In the genomic region with DNA sequence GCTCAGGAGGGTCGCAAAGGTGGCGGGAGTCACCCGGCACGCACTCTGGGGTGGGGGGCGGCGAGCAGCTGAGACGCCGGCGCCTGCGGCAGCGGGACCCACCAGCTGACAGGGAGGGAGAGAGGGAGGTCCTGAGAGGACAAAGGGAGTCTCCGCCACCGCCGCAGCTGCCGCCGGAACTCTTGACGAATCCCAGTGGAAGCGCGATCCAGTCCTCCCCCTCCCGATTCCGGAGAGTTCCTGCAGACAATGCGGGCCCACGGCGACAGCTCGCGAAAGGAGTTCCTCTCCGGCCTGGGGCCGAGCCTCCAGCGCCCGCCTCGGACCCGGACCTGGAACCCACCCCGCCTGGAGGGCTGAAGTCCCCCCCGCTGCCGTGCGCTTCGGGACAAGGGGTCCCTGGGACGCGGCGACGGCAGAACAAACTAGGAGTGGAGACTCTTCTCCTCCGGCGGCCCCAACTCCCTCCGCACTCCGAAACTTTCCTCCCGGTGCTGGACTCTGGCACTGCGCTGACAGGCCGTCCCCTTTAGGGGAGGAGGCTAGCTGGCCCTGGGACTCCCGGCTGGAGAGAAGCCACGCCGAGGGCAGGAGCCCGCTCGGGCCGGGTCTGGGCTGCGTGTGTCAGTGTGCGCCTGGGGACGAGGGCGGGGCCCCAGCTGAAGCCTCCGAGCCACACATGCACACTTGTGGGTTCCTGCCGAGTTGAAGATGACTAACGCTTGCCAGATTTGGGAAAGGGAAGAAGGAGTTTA, we compare ENCODE assay signal across 1 cellular context.
TF ChIP-seq lines count a peak whose summit lies in the region.

A gene (minus strand): TSS at position 623 of the 755 bp plus-strand sequence. CDS start 669 bp downstream, outside the sequence.

TF ChIP-seq in HepG2, 621 proteins besides CTCF, POLR2A, EP300 and RAD21 (continued from another document and continues in another):
- TF ChIP-seq, protein P1, sequence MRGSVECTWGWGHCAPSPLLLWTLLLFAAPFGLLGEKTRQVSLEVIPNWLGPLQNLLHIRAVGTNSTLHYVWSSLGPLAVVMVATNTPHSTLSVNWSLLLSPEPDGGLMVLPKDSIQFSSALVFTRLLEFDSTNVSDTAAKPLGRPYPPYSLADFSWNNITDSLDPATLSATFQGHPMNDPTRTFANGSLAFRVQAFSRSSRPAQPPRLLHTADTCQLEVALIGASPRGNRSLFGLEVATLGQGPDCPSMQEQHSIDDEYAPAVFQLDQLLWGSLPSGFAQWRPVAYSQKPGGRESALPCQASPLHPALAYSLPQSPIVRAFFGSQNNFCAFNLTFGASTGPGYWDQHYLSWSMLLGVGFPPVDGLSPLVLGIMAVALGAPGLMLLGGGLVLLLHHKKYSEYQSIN (CRISPR knock-in tag; IDR thresholded peaks at IDR 0.05; ENCODE audit: borderline replicate concordance): no peak
- TF ChIP-seq, protein P2, sequence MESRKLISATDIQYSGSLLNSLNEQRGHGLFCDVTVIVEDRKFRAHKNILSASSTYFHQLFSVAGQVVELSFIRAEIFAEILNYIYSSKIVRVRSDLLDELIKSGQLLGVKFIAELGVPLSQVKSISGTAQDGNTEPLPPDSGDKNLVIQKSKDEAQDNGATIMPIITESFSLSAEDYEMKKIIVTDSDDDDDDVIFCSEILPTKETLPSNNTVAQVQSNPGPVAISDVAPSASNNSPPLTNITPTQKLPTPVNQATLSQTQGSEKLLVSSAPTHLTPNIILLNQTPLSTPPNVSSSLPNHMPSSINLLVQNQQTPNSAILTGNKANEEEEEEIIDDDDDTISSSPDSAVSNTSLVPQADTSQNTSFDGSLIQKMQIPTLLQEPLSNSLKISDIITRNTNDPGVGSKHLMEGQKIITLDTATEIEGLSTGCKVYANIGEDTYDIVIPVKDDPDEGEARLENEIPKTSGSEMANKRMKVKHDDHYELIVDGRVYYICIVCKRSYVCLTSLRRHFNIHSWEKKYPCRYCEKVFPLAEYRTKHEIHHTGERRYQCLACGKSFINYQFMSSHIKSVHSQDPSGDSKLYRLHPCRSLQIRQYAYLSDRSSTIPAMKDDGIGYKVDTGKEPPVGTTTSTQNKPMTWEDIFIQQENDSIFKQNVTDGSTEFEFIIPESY (CRISPR knock-in tag; IDR thresholded peaks at IDR 0.05): no peak
- TF ChIP-seq ZBTB38 (CRISPR knock-in tag; IDR thresholded peaks at IDR 0.05): no peak
- no peak for TF ChIP-seq ZNF773 (CRISPR knock-in tag; IDR thresholded peaks at IDR 0.05; ENCODE audit: borderline replicate concordance)
- TF ChIP-seq IRX3 (CRISPR knock-in tag; IDR thresholded peaks at IDR 0.05; ENCODE audit: borderline replicate concordance, low read depth): 0 out of 2 replicates have a peak, but pooled peaks have one; percentile 70
- no peak for TF ChIP-seq TSC22D2 (CRISPR knock-in tag; IDR thresholded peaks at IDR 0.05; ENCODE audit: borderline replicate concordance)
- peak; percentile 12; the same call in 1 of the 2 replicates for TF ChIP-seq SIN3A (IDR thresholded peaks at IDR 0.05; ENCODE audit: borderline replicate concordance, low read depth, low read length)
- TF ChIP-seq NCOR1 (IDR thresholded peaks at IDR 0.05; ENCODE audit: borderline replicate concordance, low read length): no peak
- TF ChIP-seq CENPT (CRISPR knock-in tag; IDR thresholded peaks at IDR 0.05; ENCODE audit: low read depth): no peak
- no peak for TF ChIP-seq HDAC6 (IDR thresholded peaks at IDR 0.05; ENCODE audit: low read depth, low read length)
- no peak for TF ChIP-seq ZSCAN12 (CRISPR knock-in tag; IDR thresholded peaks at IDR 0.05)
- TF ChIP-seq, protein P3, sequence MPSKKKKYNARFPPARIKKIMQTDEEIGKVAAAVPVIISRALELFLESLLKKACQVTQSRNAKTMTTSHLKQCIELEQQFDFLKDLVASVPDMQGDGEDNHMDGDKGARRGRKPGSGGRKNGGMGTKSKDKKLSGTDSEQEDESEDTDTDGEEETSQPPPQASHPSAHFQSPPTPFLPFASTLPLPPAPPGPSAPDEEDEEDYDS (CRISPR knock-in tag; IDR thresholded peaks at IDR 0.05): 0 out of 2 replicates have a peak, but pooled peaks have one; percentile 52
- peak; percentile 36; the same call in 1 of the 2 replicates for TF ChIP-seq SALL2 (CRISPR knock-in tag; IDR thresholded peaks at IDR 0.05)
- no peak for TF ChIP-seq HNRNPL (IDR thresholded peaks at IDR 0.05; ENCODE audit: low read depth, low read length)
- TF ChIP-seq RELA (CRISPR knock-in tag; IDR thresholded peaks at IDR 0.05): no peak
- no peak for TF ChIP-seq ZNF124 (CRISPR knock-in tag; IDR thresholded peaks at IDR 0.05)
- peak; percentile 79 for TF ChIP-seq ZFY (CRISPR knock-in tag; IDR thresholded peaks at IDR 0.05)
- no peak for TF ChIP-seq SNAI1 (CRISPR knock-in tag; IDR thresholded peaks at IDR 0.05; ENCODE audit: borderline replicate concordance)
- TF ChIP-seq, protein P4, sequence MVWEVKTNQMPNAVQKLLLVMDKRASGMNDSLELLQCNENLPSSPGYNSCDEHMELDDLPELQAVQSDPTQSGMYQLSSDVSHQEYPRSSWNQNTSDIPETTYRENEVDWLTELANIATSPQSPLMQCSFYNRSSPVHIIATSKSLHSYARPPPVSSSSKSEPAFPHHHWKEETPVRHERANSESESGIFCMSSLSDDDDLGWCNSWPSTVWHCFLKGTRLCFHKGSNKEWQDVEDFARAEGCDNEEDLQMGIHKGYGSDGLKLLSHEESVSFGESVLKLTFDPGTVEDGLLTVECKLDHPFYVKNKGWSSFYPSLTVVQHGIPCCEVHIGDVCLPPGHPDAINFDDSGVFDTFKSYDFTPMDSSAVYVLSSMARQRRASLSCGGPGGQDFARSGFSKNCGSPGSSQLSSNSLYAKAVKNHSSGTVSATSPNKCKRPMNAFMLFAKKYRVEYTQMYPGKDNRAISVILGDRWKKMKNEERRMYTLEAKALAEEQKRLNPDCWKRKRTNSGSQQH (CRISPR knock-in tag; IDR thresholded peaks at IDR 0.05; ENCODE audit: low read depth): no peak
- peak; percentile 19 for TF ChIP-seq SKI (IDR thresholded peaks at IDR 0.05; ENCODE audit: partially characterized antibody)
- TF ChIP-seq ZNF777 (CRISPR knock-in tag; IDR thresholded peaks at IDR 0.05): peak; percentile 78
- TF ChIP-seq, protein P5, sequence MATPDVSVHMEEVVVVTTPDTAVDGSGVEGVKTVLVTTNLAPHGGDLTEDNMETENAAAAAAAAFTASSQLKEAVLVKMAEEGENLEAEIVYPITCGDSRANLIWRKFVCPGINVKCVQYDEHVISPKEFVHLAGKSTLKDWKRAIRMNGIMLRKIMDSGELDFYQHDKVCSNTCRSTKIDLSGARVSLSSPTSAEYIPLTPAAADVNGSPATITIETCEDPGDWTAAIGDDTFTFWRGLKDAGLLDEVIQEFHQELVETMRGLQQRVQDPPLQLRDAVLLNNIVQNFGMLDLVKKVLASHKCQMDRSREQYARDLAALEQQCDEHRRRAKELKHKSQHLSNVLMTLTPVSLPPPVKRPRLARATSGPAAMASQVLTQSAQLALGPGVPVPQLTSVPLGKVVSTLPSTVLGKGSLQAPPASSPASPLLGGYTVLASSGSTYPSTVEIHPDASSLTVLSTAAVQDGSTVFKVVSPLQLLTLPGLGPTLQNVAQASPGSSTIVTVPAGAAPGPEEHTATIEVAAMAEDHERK (CRISPR knock-in tag; IDR thresholded peaks at IDR 0.05; ENCODE audit: low read depth): no peak
- peak; percentile 94 for TF ChIP-seq NAIF1 (CRISPR knock-in tag; IDR thresholded peaks at IDR 0.05; ENCODE audit: borderline replicate concordance)
- TF ChIP-seq ZNF792 (CRISPR knock-in tag; IDR thresholded peaks at IDR 0.05): 0 out of 2 replicates have a peak, but pooled peaks have one; percentile 11
- TF ChIP-seq, protein P6, sequence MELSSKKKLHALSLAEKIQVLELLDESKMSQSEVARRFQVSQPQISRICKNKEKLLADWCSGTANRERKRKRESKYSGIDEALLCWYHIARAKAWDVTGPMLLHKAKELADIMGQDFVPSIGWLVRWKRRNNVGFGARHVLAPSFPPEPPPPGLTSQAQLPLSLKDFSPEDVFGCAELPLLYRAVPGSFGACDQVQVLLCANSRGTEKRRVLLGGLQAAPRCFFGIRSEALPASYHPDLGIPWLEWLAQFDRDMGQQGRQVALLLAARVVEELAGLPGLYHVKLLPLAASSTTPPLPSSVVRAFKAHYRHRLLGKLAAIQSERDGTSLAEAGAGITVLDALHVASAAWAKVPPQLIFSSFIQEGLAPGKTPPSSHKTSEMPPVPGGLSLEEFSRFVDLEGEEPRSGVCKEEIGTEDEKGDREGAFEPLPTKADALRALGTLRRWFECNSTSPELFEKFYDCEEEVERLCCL (CRISPR knock-in tag; IDR thresholded peaks at IDR 0.05; ENCODE audit: borderline replicate concordance): no peak
- TF ChIP-seq, protein P7, sequence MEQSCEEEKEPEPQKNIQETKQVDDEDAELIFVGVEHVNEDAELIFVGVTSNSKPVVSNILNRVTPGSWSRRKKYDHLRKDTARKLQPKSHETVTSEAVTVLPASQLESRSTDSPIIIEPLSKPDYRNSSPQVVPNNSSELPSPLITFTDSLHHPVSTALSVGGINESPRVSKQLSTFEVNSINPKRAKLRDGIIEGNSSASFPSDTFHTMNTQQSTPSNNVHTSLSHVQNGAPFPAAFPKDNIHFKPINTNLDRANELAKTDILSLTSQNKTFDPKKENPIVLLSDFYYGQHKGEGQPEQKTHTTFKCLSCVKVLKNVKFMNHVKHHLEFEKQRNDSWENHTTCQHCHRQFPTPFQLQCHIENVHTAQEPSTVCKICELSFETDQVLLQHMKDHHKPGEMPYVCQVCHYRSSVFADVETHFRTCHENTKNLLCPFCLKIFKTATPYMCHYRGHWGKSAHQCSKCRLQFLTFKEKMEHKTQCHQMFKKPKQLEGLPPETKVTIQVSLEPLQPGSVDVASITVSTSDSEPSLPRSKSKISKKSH (CRISPR knock-in tag; IDR thresholded peaks at IDR 0.05; ENCODE audit: borderline replicate concordance): no peak
- TF ChIP-seq ZNF674 (CRISPR knock-in tag; IDR thresholded peaks at IDR 0.05; ENCODE audit: low read depth): no peak
- TF ChIP-seq RORA (CRISPR knock-in tag; IDR thresholded peaks at IDR 0.05): no peak
- TF ChIP-seq CEBPB (IDR thresholded peaks at IDR 0.05; ENCODE audit: borderline replicate concordance, low read depth, low read length): no peak
- TF ChIP-seq TBX2 (CRISPR knock-in tag; IDR thresholded peaks at IDR 0.05; ENCODE audit: borderline replicate concordance): no peak; the same call in 1 of the 2 replicates
- TF ChIP-seq SYNCRIP (IDR thresholded peaks at IDR 0.05; ENCODE audit: insufficient read depth, low read depth, low read length): no peak
- no peak for TF ChIP-seq ZBTB1 (CRISPR knock-in tag; IDR thresholded peaks at IDR 0.05; ENCODE audit: borderline replicate concordance)
- TF ChIP-seq, protein P8, sequence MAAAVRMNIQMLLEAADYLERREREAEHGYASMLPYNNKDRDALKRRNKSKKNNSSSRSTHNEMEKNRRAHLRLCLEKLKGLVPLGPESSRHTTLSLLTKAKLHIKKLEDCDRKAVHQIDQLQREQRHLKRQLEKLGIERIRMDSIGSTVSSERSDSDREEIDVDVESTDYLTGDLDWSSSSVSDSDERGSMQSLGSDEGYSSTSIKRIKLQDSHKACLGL (CRISPR knock-in tag; IDR thresholded peaks at IDR 0.05): no peak; the same call in 1 of the 2 replicates
- TF ChIP-seq RFX5 (IDR thresholded peaks at IDR 0.05; ENCODE audit: low read depth, low read length): no peak
- TF ChIP-seq NR1H2 (CRISPR knock-in tag; IDR thresholded peaks at IDR 0.05; ENCODE audit: borderline replicate concordance, low read depth): no peak
- TF ChIP-seq ZSCAN20 (CRISPR knock-in tag; IDR thresholded peaks at IDR 0.05; ENCODE audit: borderline replicate concordance): peak; percentile 87; the same call in 1 of the 2 replicates
- TF ChIP-seq MATR3 (CRISPR knock-in tag; IDR thresholded peaks at IDR 0.05): no peak
- TF ChIP-seq ZNF660 (CRISPR knock-in tag; IDR thresholded peaks at IDR 0.05; ENCODE audit: borderline replicate concordance, low read depth): no peak
- TF ChIP-seq, protein P9, sequence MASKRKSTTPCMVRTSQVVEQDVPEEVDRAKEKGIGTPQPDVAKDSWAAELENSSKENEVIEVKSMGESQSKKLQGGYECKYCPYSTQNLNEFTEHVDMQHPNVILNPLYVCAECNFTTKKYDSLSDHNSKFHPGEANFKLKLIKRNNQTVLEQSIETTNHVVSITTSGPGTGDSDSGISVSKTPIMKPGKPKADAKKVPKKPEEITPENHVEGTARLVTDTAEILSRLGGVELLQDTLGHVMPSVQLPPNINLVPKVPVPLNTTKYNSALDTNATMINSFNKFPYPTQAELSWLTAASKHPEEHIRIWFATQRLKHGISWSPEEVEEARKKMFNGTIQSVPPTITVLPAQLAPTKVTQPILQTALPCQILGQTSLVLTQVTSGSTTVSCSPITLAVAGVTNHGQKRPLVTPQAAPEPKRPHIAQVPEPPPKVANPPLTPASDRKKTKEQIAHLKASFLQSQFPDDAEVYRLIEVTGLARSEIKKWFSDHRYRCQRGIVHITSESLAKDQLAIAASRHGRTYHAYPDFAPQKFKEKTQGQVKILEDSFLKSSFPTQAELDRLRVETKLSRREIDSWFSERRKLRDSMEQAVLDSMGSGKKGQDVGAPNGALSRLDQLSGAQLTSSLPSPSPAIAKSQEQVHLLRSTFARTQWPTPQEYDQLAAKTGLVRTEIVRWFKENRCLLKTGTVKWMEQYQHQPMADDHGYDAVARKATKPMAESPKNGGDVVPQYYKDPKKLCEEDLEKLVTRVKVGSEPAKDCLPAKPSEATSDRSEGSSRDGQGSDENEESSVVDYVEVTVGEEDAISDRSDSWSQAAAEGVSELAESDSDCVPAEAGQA (IDR thresholded peaks at IDR 0.05; ENCODE audit: low read depth): no peak
- TF ChIP-seq, protein P9 (CRISPR knock-in tag; IDR thresholded peaks at IDR 0.05; ENCODE audit: borderline replicate concordance): no peak
- TF ChIP-seq ZNF451 (CRISPR knock-in tag; IDR thresholded peaks at IDR 0.05): 0 out of 2 replicates have a peak, but pooled peaks have one; percentile 26
- TF ChIP-seq ZNF891 (CRISPR knock-in tag; IDR thresholded peaks at IDR 0.05): no peak
- TF ChIP-seq ZNF569 (CRISPR knock-in tag; IDR thresholded peaks at IDR 0.05; ENCODE audit: borderline replicate concordance): no peak
- TF ChIP-seq, protein P10, sequence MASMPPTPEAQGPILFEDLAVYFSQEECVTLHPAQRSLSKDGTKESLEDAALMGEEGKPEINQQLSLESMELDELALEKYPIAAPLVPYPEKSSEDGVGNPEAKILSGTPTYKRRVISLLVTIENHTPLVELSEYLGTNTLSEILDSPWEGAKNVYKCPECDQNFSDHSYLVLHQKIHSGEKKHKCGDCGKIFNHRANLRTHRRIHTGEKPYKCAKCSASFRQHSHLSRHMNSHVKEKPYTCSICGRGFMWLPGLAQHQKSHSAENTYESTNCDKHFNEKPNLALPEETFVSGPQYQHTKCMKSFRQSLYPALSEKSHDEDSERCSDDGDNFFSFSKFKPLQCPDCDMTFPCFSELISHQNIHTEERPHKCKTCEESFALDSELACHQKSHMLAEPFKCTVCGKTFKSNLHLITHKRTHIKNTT (CRISPR knock-in tag; IDR thresholded peaks at IDR 0.05): no peak
